ENCODE assay signal across 23 cellular contexts in the genomic region with DNA sequence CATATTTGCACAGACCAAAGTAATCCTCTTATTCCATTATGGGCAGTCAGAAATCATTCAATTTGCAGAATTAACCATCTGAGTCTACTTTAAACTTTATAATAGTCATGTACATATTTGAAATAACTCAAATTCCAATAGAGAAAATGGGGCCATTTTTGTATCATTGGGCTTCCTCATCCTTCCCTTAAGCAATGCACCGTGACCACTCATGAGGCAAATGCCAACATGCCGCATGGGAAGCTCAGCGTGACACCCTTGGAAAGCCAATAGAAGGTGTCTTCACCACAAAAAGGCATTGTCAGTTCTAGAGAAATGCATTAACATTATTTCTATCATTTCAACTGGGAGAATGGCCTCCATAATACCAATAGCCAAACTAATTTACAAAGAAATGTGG. TPM values are rescaled to one million over a fixed set of nuclear protein-coding genes. Genes with fewer than 3 reads are reported as not detected.
DNase-seq lines count a peak whose midpoint lies in the region; ATAC-seq, FAIRE-seq and TF ChIP-seq lines count a peak whose summit lies in the region.
"Had no signal": no experiment of that assay in that cellular context is flagged by ENCODE, and none has a peak within 500 bp of the region (broad histone marks: within the 10 kb centered on the region; RNA-seq: fewer than 3 reads in every experiment).

No MANE protein-coding gene starts in this region.

- no peak for ATAC-seq in HG03196 (IDR thresholded peaks at IDR 0.05; ENCODE audit: unreplicated experiment)
- ATAC-seq: Right ventricle myocardium inferior had no signal

- peaks cover 15% of the 10 kb centered on the region for H3K4me1 Mint-ChIP-seq in progenitor cell of endocrine pancreas (ENCODE audit: low read depth)
- H3K4me1 Mint-ChIP-seq: CD8-positive, alpha-beta memory T cell had no signal

- DNase-seq in NCI-H146 (lab: John Stamatoyannopoulos, UW) (peak; percentile 12), NCI-H146 treated with DMSO at 0.1 percent for 48 hours (lab: John Stamatoyannopoulos, UW; ENCODE audit: unreplicated experiment) (no peak), RCC 7860 (ENCODE audit: low spot score) (peak; percentile 17), kidney glomerular epithelial cell (lab: John Stamatoyannopoulos, UW) (peak; percentile 40), progenitor cell of endocrine pancreas (ENCODE audit: low spot score, unreplicated experiment) (no peak), nucleus accumbens (lab: John Stamatoyannopoulos, UW) (no peak)
- no peak for DNase-seq in stimulated activated CD4-positive, alpha-beta T cell treated with anti-CD3 and anti-CD28 coated beads, Interleukin-4, amount 100 ng/mL, for 24 hours
- DNase-seq: CD8-positive, alpha-beta memory T cell; DND-41; GF-D8; IMR-90; MV-4-11; NCI-H2029; NCI-H2171; NCI-H748 treated with DMSO at 0.1 percent for 48 hours; SK-N-SH had no signal

- FAIRE-seq in RCC 7860 (lab: Jason Lieb, UNC), result no peak
- FAIRE-seq: GM12891, GM18507, H54 had no signal

- H3K9me3 Mint-ChIP-seq in progenitor cell of endocrine pancreas (ENCODE audit: low read depth), result no peaks in the 10 kb centered on the region
- H3K9me3 Mint-ChIP-seq: CD8-positive, alpha-beta memory T cell had no signal

- TF ChIP-seq CTCF in progenitor cell of endocrine pancreas (IDR thresholded peaks at IDR 0.05; ENCODE audit: unreplicated experiment), result no peak

- no peak overlapping the region for H3K4me3 Mint-ChIP-seq in progenitor cell of endocrine pancreas (ENCODE audit: low read depth)
- H3K4me3 Mint-ChIP-seq: CD8-positive, alpha-beta memory T cell had no signal

- H3K27me3 Mint-ChIP-seq in progenitor cell of endocrine pancreas, result peaks cover 2% of the 10 kb centered on the region

- H3K36me3 Mint-ChIP-seq in progenitor cell of endocrine pancreas (ENCODE audit: insufficient read depth), result no peaks in the 10 kb centered on the region
- H3K36me3 Mint-ChIP-seq: CD8-positive, alpha-beta memory T cell had no signal

- no peak overlapping the region for H3K27ac Mint-ChIP-seq in progenitor cell of endocrine pancreas
- H3K27ac Mint-ChIP-seq: CD8-positive, alpha-beta memory T cell had no signal

RNA-seq across cellular contexts. Expression of a gene that starts 38.5 kb away (rescaled TPM):
- 6.9 and 7.4 TPM in 2 replicates for total RNA-seq in progenitor cell of endocrine pancreas
- total RNA-seq: CD8-positive, alpha-beta memory T cell; HT1080; IMR-90; NCI-H460; Right ventricle myocardium inferior had no signal

Comparison
In these comparisons a context has a peak if more than half of its experiments do, and no peak if none do; other contexts are left out.
1. DNase-seq: peak in NCI-H146 (single experiment), RCC 7860 (single experiment) and kidney glomerular epithelial cell (single experiment); none in NCI-H146 treated with DMSO at 0.1 percent for 48 hours (single experiment), progenitor cell of endocrine pancreas (single experiment), nucleus accumbens (0 of 56) and stimulated activated CD4-positive, alpha-beta T cell treated with anti-CD3 and anti-CD28 coated beads, Interleukin-4, amount 100 ng/mL, for 24 hours (single experiment).